ENCODE assay signal across 21 cellular contexts in genomic region chr16:86375841-86376240, GRCh38.
"Had no signal": no experiment of that assay in that cellular context is flagged by ENCODE, and none has a peak within 500 bp of the region (broad histone marks: within the 10 kb centered on the region; RNA-seq: fewer than 3 reads in every experiment).

No MANE protein-coding gene starts in this region.

- H3K4me3 ChIP-seq: dorsolateral prefrontal cortex, heart right ventricle, left ventricle myocardium inferior, lung, psoas muscle, skin epidermis, stomach, thoracic aorta, transverse colon had no signal

- H3K9ac ChIP-seq: parathyroid adenoma had no signal

- ATAC-seq: heart right ventricle; left cardiac atrium; naive thymus-derived CD4-positive, alpha-beta T cell; psoas muscle; sciatic nerve had no signal

- H3K4me1 ChIP-seq: heart right ventricle, left ventricle myocardium inferior, parathyroid adenoma, psoas muscle, stomach had no signal

- H3K27me3 ChIP-seq: transverse colon had no signal

- H3K27ac ChIP-seq: dorsolateral prefrontal cortex, heart right ventricle, left ventricle myocardium inferior, parathyroid adenoma, psoas muscle, skin epidermis, stomach, thoracic aorta had no signal

- H2AFZ ChIP-seq: parathyroid adenoma had no signal

- DNase-seq: cortex of kidney; dorsolateral prefrontal cortex; effector CD8-positive, alpha-beta T cell; heart right ventricle; kidney; left cardiac atrium; left ventricle myocardium inferior; naive thymus-derived CD4-positive, alpha-beta T cell; nephron progenitor cell; psoas muscle; stimulated activated CD4-positive, alpha-beta T cell treated with anti-CD3 and anti-CD28 coated beads, Interleukin-12 subunit alpha, Interleukin-12 subunit beta, amount 100 ng/mL, for 4 hours; stimulated activated naive CD4-positive, alpha-beta T cell; stomach; substantia nigra; transverse colon had no signal

- H3K79me2 ChIP-seq: parathyroid adenoma had no signal

- H3K36me3 ChIP-seq: heart right ventricle, left ventricle myocardium inferior, stomach, thoracic aorta, transverse colon had no signal

- FAIRE-seq: frontal cortex, kidney had no signal
